8 cellular contexts compared by ENCODE assay signal in genomic region chr2:71548589-71549485, GRCh38.
DNase-seq lines count a peak whose midpoint lies in the region; ATAC-seq and TF ChIP-seq lines count a peak whose summit lies in the region.

No MANE protein-coding gene starts in this region.

- H3K27ac ChIP-seq in KMS-11 = no peak overlapping the region
- no peak overlapping the region for H3K27ac ChIP-seq in adrenal gland
- no peak overlapping the region for H3K27ac ChIP-seq in sigmoid colon

- intact Hi-C loops in adrenal gland (cut with DNase I) = loop anchor here (2.0 to 5.0 kb wide), 5 partner anchors 248 to 1198 kb away; partner anchors contain the start of gene CYP26B1 (in 1 of the 2)
- intact Hi-C loops in left ventricle myocardium superior (cut with micrococcal nuclease) = loop anchor here (10.0 kb wide), 1 partner anchor 596 kb away; the partner anchor contains the start of gene CYP26B1
- intact Hi-C loops in sigmoid colon (cut with DNase I) = loop anchor here (1.0 to 10.0 kb wide), 4 partner anchors 448 to 1196 kb away; no protein-coding TSS in a partner anchor

- no peaks in the 10 kb centered on the region for H3K4me1 ChIP-seq in KMS-11 (ENCODE audit: low read depth, poor library complexity, severe bottlenecking)
- H3K4me1 ChIP-seq in adrenal gland (replicated peaks in 1 of 2) = peaks cover 0 to 5% of the 10 kb centered on the region in 2 donors
- no peaks in the 10 kb centered on the region for H3K4me1 ChIP-seq in sigmoid colon

- TF ChIP-seq EP300 in sigmoid colon (IDR thresholded peaks at IDR 0.05) = no peak

- no peaks in the 10 kb centered on the region for H4K20me1 ChIP-seq in KMS-11 (ENCODE audit: insufficient read depth)

- ATAC-seq in left ventricle myocardium superior = peak; percentile 66

- no peak overlapping the region for H3K9ac ChIP-seq in KMS-11

- H3K36me3 ChIP-seq in KMS-11 (ENCODE audit: insufficient read depth) = no peaks in the 10 kb centered on the region
- no peaks in the 10 kb centered on the region for H3K36me3 ChIP-seq in adrenal gland (replicated peaks in 1 of 2)
- peaks cover 0 to 19% (median 7%) of the 10 kb centered on the region in 4 donors for H3K36me3 ChIP-seq in sigmoid colon

- H3K79me2 ChIP-seq in KMS-11 (ENCODE audit: insufficient read depth, low read depth) = no peaks in the 10 kb centered on the region

- 57 to 72% (median 62%) methylated on average over 16 to 23 of the region's 23 CpGs for WGBS in adrenal gland, 4 donors
- 46 to 60% methylated on average over 23 of the region's 23 CpGs for WGBS in sigmoid colon, 2 donors

- H3K9me3 ChIP-seq in adrenal gland (replicated peaks in 1 of 3) = no peaks in the 10 kb centered on the region
- no peaks in the 10 kb centered on the region for H3K9me3 ChIP-seq in sigmoid colon

- no peak overlapping the region for H2AFZ ChIP-seq in KMS-11 (ENCODE audit: low read depth)

- H3K4me3 ChIP-seq in KMS-11 (IDR thresholded peaks at IDR 0.05; ENCODE audit: insufficient read depth, low read depth, low read length) = no peak overlapping the region
- no peak overlapping the region for H3K4me3 ChIP-seq in adrenal gland
- H3K4me3 ChIP-seq in sigmoid colon = no peak overlapping the region

- TF ChIP-seq CTCF in KMS-11 (conservative IDR thresholded peaks at IDR 0.05; ENCODE audit: low read depth, low read length) (peak; percentile 90), adrenal gland (IDR thresholded peaks at IDR 0.05) (peak; percentile 81 to 94 (median 91)), sigmoid colon (IDR thresholded peaks at IDR 0.05) (peak; percentile 61 to 85 (median 82))

- H3K27me3 ChIP-seq in KMS-11 (ENCODE audit: insufficient read depth, low read depth) (peaks cover 17% of the 10 kb centered on the region; the same call in 1 of the 2 replicates), adrenal gland (peaks cover 5% of the 10 kb centered on the region), sigmoid colon (no peaks in the 10 kb centered on the region)

- DNase-seq in GM03348 (ENCODE audit: low spot score) = peak; percentile 93
- peak; percentile 34 for DNase-seq in T follicular helper cell (ENCODE audit: low read depth)
- peak; percentile 65 to 89 (median 81) for DNase-seq in adrenal gland
- peak; percentile 80 for DNase-seq in left ventricle myocardium superior
- DNase-seq in sigmoid colon = peak; percentile 83
- DNase-seq in dedifferentiated amniotic fluid mesenchymal stem cell (ENCODE audit: extremely low spot score) = no peak
- no peak for DNase-seq in GOT3 (lab: John Stamatoyannopoulos, UW)

- no peak overlapping the region for H3K4me2 ChIP-seq in KMS-11

- TF ChIP-seq POLR2A in adrenal gland (IDR thresholded peaks at IDR 0.05) = no peak
- TF ChIP-seq POLR2A in sigmoid colon (IDR thresholded peaks at IDR 0.05) = no peak

Comparison
In these comparisons a context has a peak if more than half of its experiments do, and no peak if none do; other contexts are left out.
1. DNase-seq: peak in GM03348 (single experiment), T follicular helper cell (single experiment), adrenal gland (7 of 7), left ventricle myocardium superior (single experiment) and sigmoid colon (single experiment); none in dedifferentiated amniotic fluid mesenchymal stem cell (single experiment) and GOT3 (single experiment).
2. Peak in every context shown above with its lines, with median percentiles within 50 percentile points of each other: CTCF ChIP-seq.